Comparison of ENCODE assay signal across 8 cellular contexts in the genomic region with DNA sequence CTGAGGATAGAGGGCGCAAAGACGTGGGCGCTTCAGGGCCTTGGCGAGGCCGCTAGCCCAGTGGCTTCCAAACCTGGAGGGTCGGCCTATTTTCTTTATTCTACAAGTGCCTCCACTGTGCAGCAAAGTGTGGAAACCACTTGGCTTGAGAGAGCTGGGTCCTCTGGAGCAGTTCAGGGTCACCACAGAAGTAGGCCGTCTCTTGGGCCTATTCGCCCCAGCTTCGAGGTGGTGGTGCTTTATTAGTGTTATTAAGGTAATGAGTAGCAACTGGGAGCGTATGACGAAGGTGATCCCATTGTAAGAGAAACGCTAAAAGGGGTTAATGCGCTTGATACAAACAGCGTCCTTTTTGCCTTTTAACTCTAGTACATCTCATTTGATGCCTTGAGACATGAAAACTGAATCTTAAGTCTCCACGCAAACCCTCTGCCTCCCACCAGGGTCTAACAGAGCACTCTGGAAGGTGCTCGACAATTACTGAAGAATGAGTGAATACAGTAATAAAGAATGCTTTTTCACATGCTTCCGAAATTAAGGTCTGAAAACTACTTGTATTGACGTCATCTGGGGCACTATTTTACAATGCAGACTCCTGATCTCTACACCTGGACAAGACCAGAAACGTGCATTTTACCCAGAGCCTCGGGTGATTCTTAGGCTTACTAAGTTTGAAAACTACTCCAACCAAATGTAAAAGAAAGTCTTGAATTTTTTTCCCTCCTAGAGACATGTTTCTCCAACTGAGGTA. TPM values are rescaled to one million over a fixed set of nuclear protein-coding genes. Genes with fewer than 3 reads are reported as not detected.
A peak's percentile ranks its signal among the peaks of the same experiment; 100 is the strongest.
DNase-seq lines count a peak whose midpoint lies in the region; ATAC-seq and FAIRE-seq lines count a peak whose summit lies in the region.

No MANE protein-coding gene starts in this region.

- peak overlapping the region; percentile 66 to 76 for H3K27ac Mint-ChIP-seq in T-cell

- peak overlapping the region; percentile 56 for H3K4me3 ChIP-seq in skeletal muscle cell (ENCODE audit: low read depth, low read length)

- H3K9me3 ChIP-seq in ES-I3 (ENCODE audit: control insufficient read depth, insufficient read depth, low read length), result no peaks in the 10 kb centered on the region

- peaks cover 0 to 4% of the 10 kb centered on the region in 2 donors for H3K27me3 Mint-ChIP-seq in T-cell

- H3K36me3 ChIP-seq in ES-I3 (ENCODE audit: insufficient read depth, low read length), result no peaks in the 10 kb centered on the region

- POLR2A ChIA-PET in T-cell (lab: Charles Lee), result interaction anchor here in 1 of 2 donors (0.5 to 0.6 kb wide), 3 partner anchors 41 to 119 kb away, joined by 4 read pairs; no protein-coding TSS in a partner anchor

- H3K9me3 Mint-ChIP-seq in T-cell, result no peaks in the 10 kb centered on the region

- FAIRE-seq in frontal cortex (lab: Jason Lieb, UNC), result no peak

- H3K4me3 Mint-ChIP-seq in T-cell, result peak overlapping the region; percentile 75 to 78 (median 76)

- H3K9ac ChIP-seq in ES-I3 (ENCODE audit: low read depth, low read length), result peak overlapping the region; percentile 72; the same call in 1 of the 2 replicates

- CTCF ChIA-PET in T-cell (lab: Charles Lee), result interaction anchor here in 1 of 2 donors (0.6 kb wide), 1 partner anchor 304 kb away, joined by 3 read pairs; no protein-coding TSS in a partner anchor

- ATAC-seq in HG02623 (IDR thresholded peaks at IDR 0.05; ENCODE audit: unreplicated experiment) (peak; percentile 17), T-cell (replicated peaks in 1 of 4) (no peak), Right ventricle myocardium superior (ENCODE audit: poor library complexity) (peak; percentile 42)

- H3K4me1 Mint-ChIP-seq in T-cell, result peaks cover 31 to 44% (median 39%) of the 10 kb centered on the region in 3 donors

- intact Hi-C loops in Right ventricle myocardium superior (cut with DNase I), result loop anchor here (10.0 kb wide), 1 partner anchor 118 kb away; a partner anchor contains a TSS

- H3K36me3 Mint-ChIP-seq in T-cell, result no peaks in the 10 kb centered on the region

- DNase-seq in T-cell, result peak in 1 of 34 experiments; percentile 5
- DNase-seq in Right ventricle myocardium superior, result no peak
- no peak for DNase-seq in skeletal muscle cell (ENCODE audit: low read depth)
- no peak for DNase-seq in frontal cortex (ENCODE audit: low spot score in 2 of 2)
- DNase-seq in OCI-M2 (lab: John Stamatoyannopoulos, UW; ENCODE audit: unreplicated experiment), result no peak
- DNase-seq in Ammon's horn (ENCODE audit: low spot score), result no peak

- peaks cover 23% of the 10 kb centered on the region for H3K4me1 ChIP-seq in ES-I3 (ENCODE audit: insufficient read depth, low read length)

RNA-seq across cellular contexts. Expression of a gene that starts 0.6 kb away (rescaled TPM):
- 10 to 100 TPM; 17.7 to 40.0 (median 25.7) TPM for total RNA-seq in T-cell
- 8.0 TPM for total RNA-seq in Right ventricle myocardium superior
- total RNA-seq in frontal cortex, result 9.0 TPM

Comparison
In these comparisons a context has a peak if more than half of its experiments do, and no peak if none do; other contexts are left out.
1. ATAC-seq: peak in HG02623 (single experiment) and Right ventricle myocardium superior (single experiment); none in T-cell (0 of 4).